ENCODE assay signal across 11 cellular contexts in the genomic region with DNA sequence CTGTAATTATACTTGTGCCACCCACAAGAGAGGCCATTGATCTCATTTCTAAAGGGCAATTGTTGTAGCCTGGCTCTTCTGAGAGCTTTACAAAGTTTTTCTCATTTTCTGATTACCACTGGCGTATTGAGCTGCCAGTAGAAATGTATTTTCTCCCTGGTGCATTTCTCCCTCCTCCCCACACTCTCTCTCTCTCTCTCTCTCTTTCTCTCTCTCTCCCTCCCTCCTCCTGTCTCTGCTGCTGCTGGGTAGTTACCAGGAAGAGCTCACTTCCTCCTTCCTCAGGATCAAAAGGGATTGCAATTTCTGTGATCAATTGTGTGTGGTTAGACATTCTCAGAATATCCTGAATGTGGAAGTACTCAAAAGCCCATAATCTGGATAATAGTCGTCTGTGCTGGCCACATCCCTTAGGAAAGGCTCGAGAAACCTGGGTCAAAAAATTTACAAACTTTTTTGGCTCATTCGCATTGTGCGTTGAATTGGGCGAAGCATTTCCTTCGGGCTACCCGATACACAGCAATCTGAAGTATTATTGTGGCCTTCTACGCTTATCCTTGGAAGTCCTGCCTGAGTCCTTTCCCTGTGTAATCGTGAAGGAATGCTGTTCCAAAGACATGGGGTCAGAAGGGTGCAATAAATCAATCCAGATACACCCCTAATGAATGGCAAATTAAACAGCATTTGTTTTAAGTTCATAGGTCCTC.
DNase-seq lines count a peak whose midpoint lies in the region; ATAC-seq, FAIRE-seq and TF ChIP-seq lines count a peak whose summit lies in the region.
"Had no signal": no experiment of that assay in that cellular context is flagged by ENCODE, and none has a peak within 500 bp of the region (broad histone marks: within the 10 kb centered on the region; RNA-seq: fewer than 3 reads in every experiment).

No MANE protein-coding gene starts in this region.

- peaks cover 42% of the 10 kb centered on the region for H3K4me1 ChIP-seq in RWPE2 (ENCODE audit: insufficient read depth, poor library complexity, severe bottlenecking)
- peaks cover 0 to 2% of the 10 kb centered on the region in 2 donors for H3K4me1 ChIP-seq in small intestine (ENCODE audit: control insufficient read depth in 2 of 2, insufficient read depth in 1 of 2, low read depth in 1 of 2, low read length in 1 of 2)

- 32 to 53% (median 44%) methylated on average over 10 of the region's 10 CpGs for WGBS in small intestine, 3 donors

- H3K9me3 ChIP-seq in RWPE2 (ENCODE audit: severe bottlenecking) = no peaks in the 10 kb centered on the region
- no peaks in the 10 kb centered on the region for H3K9me3 ChIP-seq in small intestine (ENCODE audit: control insufficient read depth, low read depth)

- H3K36me3 ChIP-seq in RWPE2 (ENCODE audit: low read depth) (no peaks in the 10 kb centered on the region), small intestine (ENCODE audit: control insufficient read depth in 2 of 2, insufficient read depth in 2 of 2, low read length in 2 of 2) (no peaks in the 10 kb centered on the region)

- H3K27ac ChIP-seq in RWPE2 (ENCODE audit: poor library complexity, severe bottlenecking) = peak overlapping the region; percentile 96
- H3K27ac ChIP-seq in small intestine (ENCODE audit: low read depth in 1 of 2, low read length in 1 of 2) = no peak overlapping the region
- no peak overlapping the region for H3K27ac ChIP-seq in caudate nucleus (ENCODE audit: low read depth, low read length)

- H3K4me3 ChIP-seq in RWPE2 (ENCODE audit: severe bottlenecking) = no peak overlapping the region
- H3K4me3 ChIP-seq in small intestine (ENCODE audit: low read depth in 1 of 2, low read length in 2 of 2) = no peak overlapping the region

- DNase-seq in HEK293T (ENCODE audit: extremely low spot score) (no peak), RWPE2 (ENCODE audit: low spot score) (no peak), fibroblast of gingiva (ENCODE audit: low read depth) (peak; percentile 27), small intestine (peak; percentile 64), NCI-H1417 treated with DMSO at 0.1 percent for 48 hours (lab: John Stamatoyannopoulos, UW) (no peak), caudate nucleus (lab: John Stamatoyannopoulos, UW) (no peak)
- DNase-seq: hippocampal formation, NCI-H510A, T-helper 2 cell had no signal

- no peak for ATAC-seq in RWPE2 (ENCODE audit: low read depth)
- ATAC-seq in HG03175 (IDR thresholded peaks at IDR 0.05; ENCODE audit: unreplicated experiment) = no peak

- no peak for TF ChIP-seq CTCF in RWPE2 (IDR thresholded peaks at IDR 0.05; ENCODE audit: poor library complexity, severe bottlenecking)

- no peak for FAIRE-seq in small intestine (lab: Jason Lieb, UNC)
- FAIRE-seq: colon had no signal

- POLR2A ChIA-PET in HEK293T (lab: Yijun Ruan, JAX) = interaction anchor here (1.5 kb wide), 1 partner anchor 22 kb away, joined by 3 read pairs; no protein-coding TSS in a partner anchor

- H3K27me3 ChIP-seq in RWPE2 (ENCODE audit: insufficient read depth, poor library complexity, severe bottlenecking) = no peaks in the 10 kb centered on the region
- no peaks in the 10 kb centered on the region for H3K27me3 ChIP-seq in small intestine (ENCODE audit: control insufficient read depth in 2 of 2, insufficient read depth in 2 of 2, low read length in 2 of 2)

- CTCF ChIA-PET in HEK293T (lab: Yijun Ruan, JAX) = interaction anchor here (0.5 to 2.7 kb wide), 4 partner anchors 9 to 201 kb away, joined by 3 to 15 read pairs (median 4); no protein-coding TSS in a partner anchor

TF ChIP-seq in HEK293T, 16 proteins besides CTCF, POLR2A, EP300 and RAD21:
- TF ChIP-seq ZNF384 (IDR thresholded peaks at IDR 0.05) (no peak), ARNT (IDR thresholded peaks at IDR 0.05) (peak; percentile 28; the same call in 1 of the 2 replicates), FOXA1 (IDR thresholded peaks at IDR 0.05) (no peak), LEF1 (IDR thresholded peaks at IDR 0.05; ENCODE audit: borderline replicate concordance) (no peak), NFRKB (IDR thresholded peaks at IDR 0.05) (no peak), CTBP1 (IDR thresholded peaks at IDR 0.05; ENCODE audit: borderline replicate concordance) (no peak)
- TF ChIP-seq, protein P1, sequence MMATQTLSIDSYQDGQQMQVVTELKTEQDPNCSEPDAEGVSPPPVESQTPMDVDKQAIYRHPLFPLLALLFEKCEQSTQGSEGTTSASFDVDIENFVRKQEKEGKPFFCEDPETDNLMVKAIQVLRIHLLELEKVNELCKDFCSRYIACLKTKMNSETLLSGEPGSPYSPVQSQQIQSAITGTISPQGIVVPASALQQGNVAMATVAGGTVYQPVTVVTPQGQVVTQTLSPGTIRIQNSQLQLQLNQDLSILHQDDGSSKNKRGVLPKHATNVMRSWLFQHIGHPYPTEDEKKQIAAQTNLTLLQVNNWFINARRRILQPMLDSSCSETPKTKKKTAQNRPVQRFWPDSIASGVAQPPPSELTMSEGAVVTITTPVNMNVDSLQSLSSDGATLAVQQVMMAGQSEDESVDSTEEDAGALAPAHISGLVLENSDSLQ (IDR thresholded peaks at IDR 0.05) = peak; percentile 70

Comparison
In these comparisons a context has a peak if more than half of its experiments do, and no peak if none do; other contexts are left out.
1. DNase-seq: peak in fibroblast of gingiva (single experiment) and small intestine (single experiment); none in HEK293T (single experiment), RWPE2 (single experiment), NCI-H1417 treated with DMSO at 0.1 percent for 48 hours (single experiment) and caudate nucleus (0 of 61).